11 cellular contexts compared by ENCODE assay signal in genomic region chr14:88599761-88600439, GRCh38. TPM values are rescaled to one million over a fixed set of nuclear protein-coding genes. Genes with fewer than 3 reads are reported as not detected.
DNase-seq lines count a peak whose midpoint lies in the region; ATAC-seq and TF ChIP-seq lines count a peak whose summit lies in the region.
"Had no signal": no experiment of that assay in that cellular context is flagged by ENCODE, and none has a peak within 500 bp of the region (broad histone marks: within the 10 kb centered on the region; RNA-seq: fewer than 3 reads in every experiment).

No MANE protein-coding gene starts in this region.

- peak; percentile 90 for ATAC-seq in HG02884 (IDR thresholded peaks at IDR 0.05; ENCODE audit: unreplicated experiment)
- peak; percentile 49 for ATAC-seq in activated CD8-positive, alpha-beta T cell treated with anti-CD3 and anti-CD28 coated beads, Interleukin-2, amount 10 ng/mL, durations not matched to agents 7 days and 5 days
- peak; percentile 93 for ATAC-seq in stimulated activated naive CD8-positive, alpha-beta T cell treated with anti-CD3 and anti-CD28 coated beads, Interleukin-15, amount 100 ng/mL, for 72 hours
- ATAC-seq: esophagus mucosa had no signal

- no peaks in the 10 kb centered on the region for H3K4me1 ChIP-seq in sigmoid colon

- 68 to 79% methylated on average over 10 of the region's 10 CpGs for WGBS in sigmoid colon, 2 donors

- peaks cover 20 to 98% (median 54%) of the 10 kb centered on the region in 4 donors for H3K36me3 ChIP-seq in sigmoid colon

- no peak overlapping the region for H3K4me3 ChIP-seq in sigmoid colon
- H3K4me3 ChIP-seq: BLaER1, thoracic aorta had no signal

- H3K4me3 Mint-ChIP-seq in activated CD8-positive, alpha-beta T cell treated with anti-CD3 and anti-CD28 coated beads, Interleukin-2, amount 10 ng/mL, durations not matched to agents 7 days and 5 days, result peak overlapping the region; percentile 21
- peak overlapping the region; percentile 57 to 76 for H3K4me3 Mint-ChIP-seq in stimulated activated naive CD8-positive, alpha-beta T cell treated with anti-CD3 and anti-CD28 coated beads, Interleukin-15, amount 100 ng/mL, for 72 hours

- POLR2A ChIA-PET in activated CD8-positive, alpha-beta T cell treated with anti-CD3 and anti-CD28 coated beads, Interleukin-2, amount 10 ng/mL, durations not matched to agents 7 days and 5 days (lab: Charles Lee), result no interaction called here

- no peaks in the 10 kb centered on the region for H3K27me3 Mint-ChIP-seq in activated CD8-positive, alpha-beta T cell treated with anti-CD3 and anti-CD28 coated beads, Interleukin-2, amount 10 ng/mL, durations not matched to agents 7 days and 5 days (ENCODE audit: low read depth)
- no peaks in the 10 kb centered on the region for H3K27me3 Mint-ChIP-seq in stimulated activated naive CD8-positive, alpha-beta T cell treated with anti-CD3 and anti-CD28 coated beads, Interleukin-15, amount 100 ng/mL, for 72 hours

- no peaks in the 10 kb centered on the region for H3K27me3 ChIP-seq in sigmoid colon
- H3K27me3 ChIP-seq: BLaER1 had no signal

- no peak overlapping the region for H3K27ac ChIP-seq in sigmoid colon
- H3K27ac ChIP-seq: BLaER1, thoracic aorta had no signal

- CTCF ChIA-PET in activated CD8-positive, alpha-beta T cell treated with anti-CD3 and anti-CD28 coated beads, Interleukin-2, amount 10 ng/mL, durations not matched to agents 7 days and 5 days (lab: Charles Lee), result no interaction called here

- peak overlapping the region; percentile 89 for H3K27ac Mint-ChIP-seq in activated CD8-positive, alpha-beta T cell treated with anti-CD3 and anti-CD28 coated beads, Interleukin-2, amount 10 ng/mL, durations not matched to agents 7 days and 5 days
- H3K27ac Mint-ChIP-seq in stimulated activated naive CD8-positive, alpha-beta T cell treated with anti-CD3 and anti-CD28 coated beads, Interleukin-15, amount 100 ng/mL, for 72 hours, result peak overlapping the region; percentile 86 to 87

- H3K4me1 Mint-ChIP-seq in activated CD8-positive, alpha-beta T cell treated with anti-CD3 and anti-CD28 coated beads, Interleukin-2, amount 10 ng/mL, durations not matched to agents 7 days and 5 days (ENCODE audit: low read depth), result peaks cover 33% of the 10 kb centered on the region
- peaks cover 41% of the 10 kb centered on the region for H3K4me1 Mint-ChIP-seq in stimulated activated naive CD8-positive, alpha-beta T cell treated with anti-CD3 and anti-CD28 coated beads, Interleukin-15, amount 100 ng/mL, for 72 hours

- peaks cover 64% of the 10 kb centered on the region for H3K36me3 Mint-ChIP-seq in activated CD8-positive, alpha-beta T cell treated with anti-CD3 and anti-CD28 coated beads, Interleukin-2, amount 10 ng/mL, durations not matched to agents 7 days and 5 days (ENCODE audit: low read depth)

- no peaks in the 10 kb centered on the region for H3K9me3 ChIP-seq in sigmoid colon
- H3K9me3 ChIP-seq: BLaER1, thoracic aorta had no signal

- TF ChIP-seq EP300 in sigmoid colon (IDR thresholded peaks at IDR 0.05), result no peak

- H3K9me3 Mint-ChIP-seq in activated CD8-positive, alpha-beta T cell treated with anti-CD3 and anti-CD28 coated beads, Interleukin-2, amount 10 ng/mL, durations not matched to agents 7 days and 5 days (ENCODE audit: insufficient read depth), result no peaks in the 10 kb centered on the region
- no peaks in the 10 kb centered on the region for H3K9me3 Mint-ChIP-seq in stimulated activated naive CD8-positive, alpha-beta T cell treated with anti-CD3 and anti-CD28 coated beads, Interleukin-15, amount 100 ng/mL, for 72 hours

- no peak for TF ChIP-seq POLR2A in sigmoid colon (IDR thresholded peaks at IDR 0.05)

- intact Hi-C loops in sigmoid colon (cut with DNase I), result no loop called here

- peak in 2 of 3 donors; percentile 15 to 35 for DNase-seq in stimulated activated CD4-positive, alpha-beta T cell treated with anti-CD3 and anti-CD28 coated beads, Interleukin-12 subunit alpha, Interleukin-12 subunit beta, amount 100 ng/mL, for 48 hours (ENCODE audit: low read depth in 2 of 3, low spot score in 1 of 3)
- DNase-seq in stimulated activated CD4-positive, alpha-beta T cell treated with anti-CD3 and anti-CD28 coated beads, Interleukin-12 subunit alpha, Interleukin-12 subunit beta, amount 100 ng/mL, for 4 hours, result no peak
- no peak for DNase-seq in activated CD8-positive, alpha-beta T cell treated with anti-CD3 and anti-CD28 coated beads, Interleukin-2, amount 10 ng/mL, durations not matched to agents 7 days and 5 days
- peak; percentile 19 to 63 for DNase-seq in stimulated activated naive CD8-positive, alpha-beta T cell treated with anti-CD3 and anti-CD28 coated beads, Interleukin-15, amount 100 ng/mL, for 72 hours
- DNase-seq in NCI-H1048 (lab: John Stamatoyannopoulos, UW) (no peak), NCI-H146 (lab: John Stamatoyannopoulos, UW) (no peak), sigmoid colon (no peak)

- no peak for TF ChIP-seq CTCF in sigmoid colon (IDR thresholded peaks at IDR 0.05)

RNA-seq across cellular contexts. Expression of gene ZC3H14, which starts 37.1 kb away (rescaled TPM):
- 10 to 100 TPM; 39.6 to 42.4 TPM for total RNA-seq in activated CD8-positive, alpha-beta T cell treated with anti-CD3 and anti-CD28 coated beads, Interleukin-2, amount 10 ng/mL, durations not matched to agents 7 days and 5 days
- total RNA-seq in sigmoid colon, result 10 to 100 TPM; 80.4 to 89.5 (median 83.7) TPM
- 10 to 100 TPM; 23.4 to 30.6 (median 25.0) TPM for polyA plus RNA-seq in sigmoid colon

RNA-seq across cellular contexts. Expression of gene PTPN21, which starts 45.1 kb away (rescaled TPM):
- under 1 TPM in 1 of 2 experiments, not detected in 1; 0.08 TPM for total RNA-seq in activated CD8-positive, alpha-beta T cell treated with anti-CD3 and anti-CD28 coated beads, Interleukin-2, amount 10 ng/mL, durations not matched to agents 7 days and 5 days
- total RNA-seq in sigmoid colon, result 10 to 100 TPM; 13.7 to 29.1 (median 17.5) TPM
- polyA plus RNA-seq in sigmoid colon, result 10 to 100 TPM in 1 of 3 donors, 1 to 10 TPM in 2; 7.3 to 12.6 (median 9.5) TPM

Comparison
In these comparisons a context has a peak if more than half of its experiments do, and no peak if none do; other contexts are left out.
1. DNase-seq: peak in stimulated activated CD4-positive, alpha-beta T cell treated with anti-CD3 and anti-CD28 coated beads, Interleukin-12 subunit alpha, Interleukin-12 subunit beta, amount 100 ng/mL, for 48 hours (2 of 3) and stimulated activated naive CD8-positive, alpha-beta T cell treated with anti-CD3 and anti-CD28 coated beads, Interleukin-15, amount 100 ng/mL, for 72 hours (2 of 2); none in stimulated activated CD4-positive, alpha-beta T cell treated with anti-CD3 and anti-CD28 coated beads, Interleukin-12 subunit alpha, Interleukin-12 subunit beta, amount 100 ng/mL, for 4 hours (single experiment), activated CD8-positive, alpha-beta T cell treated with anti-CD3 and anti-CD28 coated beads, Interleukin-2, amount 10 ng/mL, durations not matched to agents 7 days and 5 days (single experiment), NCI-H1048 (single experiment), NCI-H146 (single experiment) and sigmoid colon (single experiment).
2. RNA of gene PTPN21, which starts 45.1 kb away (total RNA-seq): 13.7 to 29.1 TPM in sigmoid colon; 0.08 TPM in activated CD8-positive, alpha-beta T cell treated with anti-CD3 and anti-CD28 coated beads, Interleukin-2, amount 10 ng/mL, durations not matched to agents 7 days and 5 days; every median in the first group is over 10 times any median in the second.
3. Peak in every context shown above with its lines, with median percentiles within 50 percentile points of each other: ATAC-seq.